ENCODE assay signal across 10 cellular contexts in genomic region chr16:17474037-17474436, GRCh38. TPM values are rescaled to one million over a fixed set of nuclear protein-coding genes. Genes with fewer than 3 reads are reported as not detected.
DNase-seq lines count a peak whose midpoint lies in the region; ATAC-seq lines count a peak whose summit lies in the region.
"Had no signal": no experiment of that assay in that cellular context is flagged by ENCODE, and none has a peak within 500 bp of the region (broad histone marks: within the 10 kb centered on the region; RNA-seq: fewer than 3 reads in every experiment).

No MANE protein-coding gene starts in this region.

- H3K4me1 Mint-ChIP-seq in CD8-positive, alpha-beta memory T cell = peaks cover 28 to 45% (median 32%) of the 10 kb centered on the region in 3 donors
- H3K4me1 Mint-ChIP-seq in activated CD8-positive, alpha-beta T cell treated with anti-CD3 and anti-CD28 coated beads, Interleukin-2, amount 10 ng/mL, durations not matched to agents 7 days and 5 days (ENCODE audit: low read depth) = peaks cover 38% of the 10 kb centered on the region
- H3K4me1 Mint-ChIP-seq in naive thymus-derived CD4-positive, alpha-beta T cell = peaks cover 28 to 45% (median 34%) of the 10 kb centered on the region in 7 donors

- POLR2A ChIA-PET in CD8-positive, alpha-beta memory T cell (lab: Charles Lee) = interaction anchor here (1.1 kb wide), 1 partner anchor 104 kb away, joined by 3 read pairs; no protein-coding TSS in a partner anchor
- POLR2A ChIA-PET in activated CD8-positive, alpha-beta T cell treated with anti-CD3 and anti-CD28 coated beads, Interleukin-2, amount 10 ng/mL, durations not matched to agents 7 days and 5 days (lab: Charles Lee) = no interaction called here
- POLR2A ChIA-PET in naive thymus-derived CD4-positive, alpha-beta T cell (lab: Charles Lee) = interaction anchor here (1.1 kb wide), 1 partner anchor 11 kb away, joined by 3 read pairs; no protein-coding TSS in a partner anchor

- H3K27me3 Mint-ChIP-seq in CD8-positive, alpha-beta memory T cell = peaks cover 8 to 15% of the 10 kb centered on the region in 2 donors
- H3K27me3 Mint-ChIP-seq in activated CD8-positive, alpha-beta T cell treated with anti-CD3 and anti-CD28 coated beads, Interleukin-2, amount 10 ng/mL, durations not matched to agents 7 days and 5 days (ENCODE audit: low read depth) = peaks cover 12% of the 10 kb centered on the region
- H3K27me3 Mint-ChIP-seq in naive thymus-derived CD4-positive, alpha-beta T cell = peaks cover 0 to 27% (median 0%) of the 10 kb centered on the region in 5 donors

- no peaks in the 10 kb centered on the region for H3K9me3 Mint-ChIP-seq in CD8-positive, alpha-beta memory T cell
- H3K9me3 Mint-ChIP-seq in activated CD8-positive, alpha-beta T cell treated with anti-CD3 and anti-CD28 coated beads, Interleukin-2, amount 10 ng/mL, durations not matched to agents 7 days and 5 days (ENCODE audit: insufficient read depth) = no peaks in the 10 kb centered on the region
- H3K9me3 Mint-ChIP-seq in naive thymus-derived CD4-positive, alpha-beta T cell = peaks cover 0 to 3% (median 0%) of the 10 kb centered on the region in 11 donors

- CTCF ChIA-PET in CD8-positive, alpha-beta memory T cell (lab: Charles Lee) = interaction anchor here (0.9 to 1.4 kb wide), 4 partner anchors 20 to 105 kb away, joined by 3 to 5 read pairs (median 4); no protein-coding TSS in a partner anchor
- CTCF ChIA-PET in activated CD8-positive, alpha-beta T cell treated with anti-CD3 and anti-CD28 coated beads, Interleukin-2, amount 10 ng/mL, durations not matched to agents 7 days and 5 days (lab: Charles Lee) = interaction anchor here (0.9 to 1.7 kb wide), 8 partner anchors 10 to 279 kb away, joined by 3 to 5 read pairs (median 4); no protein-coding TSS in a partner anchor
- CTCF ChIA-PET in naive thymus-derived CD4-positive, alpha-beta T cell (lab: Charles Lee) = interaction anchor here (1.2 kb wide), 1 partner anchor 280 kb away, joined by 3 read pairs; no protein-coding TSS in a partner anchor

- peak overlapping the region in 5 of 7 donors; percentile 6 to 43 (median 31) for H3K4me3 Mint-ChIP-seq in CD8-positive, alpha-beta memory T cell
- H3K4me3 Mint-ChIP-seq in activated CD8-positive, alpha-beta T cell treated with anti-CD3 and anti-CD28 coated beads, Interleukin-2, amount 10 ng/mL, durations not matched to agents 7 days and 5 days = peak overlapping the region; percentile 51
- H3K4me3 Mint-ChIP-seq in naive thymus-derived CD4-positive, alpha-beta T cell = peak overlapping the region; percentile 16 to 72 (median 56)

- no peak for ATAC-seq in activated CD8-positive, alpha-beta T cell treated with anti-CD3 and anti-CD28 coated beads, Interleukin-2, amount 10 ng/mL, durations not matched to agents 7 days and 5 days
- ATAC-seq in naive thymus-derived CD4-positive, alpha-beta T cell = no peak

- H3K27ac ChIP-seq in CD8-positive, alpha-beta memory T cell (ENCODE audit: low read depth, low read length) = no peak overlapping the region
- no peak overlapping the region for H3K27ac ChIP-seq in naive thymus-derived CD4-positive, alpha-beta T cell (ENCODE audit: low read depth, low read length)
- H3K27ac ChIP-seq: Peyer's patch had no signal

- peaks cover 0 to 9% (median 0%) of the 10 kb centered on the region in 3 donors for H3K36me3 Mint-ChIP-seq in CD8-positive, alpha-beta memory T cell
- peaks cover 9% of the 10 kb centered on the region for H3K36me3 Mint-ChIP-seq in activated CD8-positive, alpha-beta T cell treated with anti-CD3 and anti-CD28 coated beads, Interleukin-2, amount 10 ng/mL, durations not matched to agents 7 days and 5 days (ENCODE audit: low read depth)
- H3K36me3 Mint-ChIP-seq in naive thymus-derived CD4-positive, alpha-beta T cell = peaks cover 0 to 3% (median 0%) of the 10 kb centered on the region in 5 donors

- H3K27ac Mint-ChIP-seq in CD8-positive, alpha-beta memory T cell = peak overlapping the region in 6 of 8 donors; percentile 50 to 91 (median 74)
- no peak overlapping the region for H3K27ac Mint-ChIP-seq in activated CD8-positive, alpha-beta T cell treated with anti-CD3 and anti-CD28 coated beads, Interleukin-2, amount 10 ng/mL, durations not matched to agents 7 days and 5 days
- H3K27ac Mint-ChIP-seq in naive thymus-derived CD4-positive, alpha-beta T cell = peak overlapping the region in 8 of 9 donors; percentile 2 to 91 (median 39)

- no peaks in the 10 kb centered on the region for H3K9me3 ChIP-seq in CD8-positive, alpha-beta memory T cell (ENCODE audit: low read length)
- H3K9me3 ChIP-seq in naive thymus-derived CD4-positive, alpha-beta T cell (ENCODE audit: control insufficient read depth in 2 of 3, low read length in 3 of 3) = no peaks in the 10 kb centered on the region
- H3K9me3 ChIP-seq: Peyer's patch had no signal

- H3K4me3 ChIP-seq in CD8-positive, alpha-beta memory T cell (ENCODE audit: low read length) = no peak overlapping the region
- H3K4me3 ChIP-seq in Jurkat, Clone E6-1 (ENCODE audit: low read length) = no peak overlapping the region
- H3K4me3 ChIP-seq in naive thymus-derived CD4-positive, alpha-beta T cell (ENCODE audit: low read length) = no peak overlapping the region
- H3K4me3 ChIP-seq: Peyer's patch had no signal

- no peaks in the 10 kb centered on the region for H3K27me3 ChIP-seq in CD8-positive, alpha-beta memory T cell (ENCODE audit: insufficient read depth, low read length, poor library complexity, severe bottlenecking)
- H3K27me3 ChIP-seq in naive thymus-derived CD4-positive, alpha-beta T cell (ENCODE audit: control insufficient read depth in 2 of 2, insufficient read depth in 2 of 2, low read length in 2 of 2) = no peaks in the 10 kb centered on the region
- H3K27me3 ChIP-seq: Peyer's patch had no signal

- intact Hi-C loops in naive thymus-derived CD4-positive, alpha-beta T cell (cut with micrococcal nuclease) = loop anchor here (5.0 kb wide), 2 partner anchors 57 to 262 kb away; no protein-coding TSS in a partner anchor

- no peak for DNase-seq in CD8-positive, alpha-beta memory T cell
- DNase-seq in Jurkat, Clone E6-1 (ENCODE audit: low read depth, low spot score) = peak; percentile 49
- peak; percentile 38 for DNase-seq in activated CD8-positive, alpha-beta T cell treated with anti-CD3 and anti-CD28 coated beads, Interleukin-2, amount 10 ng/mL, durations not matched to agents 7 days and 5 days
- peak in 2 of 9 donors; percentile 10 to 11 for DNase-seq in naive thymus-derived CD4-positive, alpha-beta T cell
- no peak for DNase-seq in NCI-H1092 (lab: John Stamatoyannopoulos, UW)
- no peak for DNase-seq in middle frontal gyrus (ENCODE audit: extremely low spot score, low spot score)
- no peak for DNase-seq in DMS79 treated with DMSO at 0.1 percent for 48 hours (lab: John Stamatoyannopoulos, UW)
- no peak for DNase-seq in SKM-1 treated with dmso at 0.1 percent for 144 hours (lab: John Stamatoyannopoulos, UW; ENCODE audit: unreplicated experiment)
- DNase-seq: NCI-H1105 treated with DMSO at 0.1 percent for 48 hours had no signal

- no peaks in the 10 kb centered on the region for H3K36me3 ChIP-seq in CD8-positive, alpha-beta memory T cell (ENCODE audit: insufficient read depth, low read length)
- no peaks in the 10 kb centered on the region for H3K36me3 ChIP-seq in naive thymus-derived CD4-positive, alpha-beta T cell (ENCODE audit: control insufficient read depth in 2 of 3, insufficient read depth in 3 of 3, low read length in 3 of 3)
- H3K36me3 ChIP-seq: Peyer's patch had no signal

- H3K4me1 ChIP-seq in CD8-positive, alpha-beta memory T cell (ENCODE audit: insufficient read depth, low read length) = peaks cover 25% of the 10 kb centered on the region
- peaks cover 18 to 19% of the 10 kb centered on the region in 2 donors for H3K4me1 ChIP-seq in naive thymus-derived CD4-positive, alpha-beta T cell (ENCODE audit: control insufficient read depth in 2 of 2, insufficient read depth in 2 of 2, low read length in 2 of 2)

RNA-seq across cellular contexts. Expression of gene XYLT1, which starts 3.3 kb away (rescaled TPM):
- 1 to 10 TPM; 6.8 to 9.1 TPM for total RNA-seq in CD8-positive, alpha-beta memory T cell
- polyA plus RNA-seq in CD8-positive, alpha-beta memory T cell = 1.4 TPM
- polyA plus RNA-seq in Jurkat, Clone E6-1 (2012; ENCODE audit: insufficient read depth, insufficient read length) = 3.8 TPM
- 10 to 100 TPM; 59.4 to 60.4 TPM for total RNA-seq in activated CD8-positive, alpha-beta T cell treated with anti-CD3 and anti-CD28 coated beads, Interleukin-2, amount 10 ng/mL, durations not matched to agents 7 days and 5 days
- 10 to 100 TPM; 29.6 to 50.4 (median 48.6) TPM for total RNA-seq in naive thymus-derived CD4-positive, alpha-beta T cell
- 1 to 10 TPM; 1.9 to 2.0 TPM for polyA plus RNA-seq in naive thymus-derived CD4-positive, alpha-beta T cell

Comparison
In these comparisons a context has a peak if more than half of its experiments do, and no peak if none do; other contexts are left out.
1. DNase-seq: peak in Jurkat, Clone E6-1 (single experiment) and activated CD8-positive, alpha-beta T cell treated with anti-CD3 and anti-CD28 coated beads, Interleukin-2, amount 10 ng/mL, durations not matched to agents 7 days and 5 days (single experiment); none in CD8-positive, alpha-beta memory T cell (0 of 5), NCI-H1092 (single experiment), middle frontal gyrus (single experiment), DMS79 treated with DMSO at 0.1 percent for 48 hours (single experiment) and SKM-1 treated with dmso at 0.1 percent for 144 hours (single experiment).
2. Peak in every context shown above with its lines, with median percentiles within 50 percentile points of each other: H3K4me3 Mint-ChIP-seq.